In genomic region chr19:13839193-13839937, GRCh38 we compare ENCODE assay signal across 8 cellular contexts. TPM values are rescaled to one million over a fixed set of nuclear protein-coding genes. Genes with fewer than 3 reads are reported as not detected.
DNase-seq lines count a peak whose midpoint lies in the region; ATAC-seq, FAIRE-seq and TF ChIP-seq lines count a peak whose summit lies in the region.

No MANE protein-coding gene starts in this region.

- CTCF ChIA-PET in activated naive CD4-positive, alpha-beta T cell treated with anti-CD3 and anti-CD28 coated beads, Interleukin-2, amount 10 ng/mL, durations not matched to agents 7 days and 5 days (lab: Charles Lee): interaction anchor here (0.9 to 2.9 kb wide), 3 partner anchors 23 to 55 kb away, joined by 3 to 14 read pairs (median 4); no protein-coding TSS in a partner anchor

- H3K27ac Mint-ChIP-seq in activated naive CD4-positive, alpha-beta T cell treated with anti-CD3 and anti-CD28 coated beads, Interleukin-2, amount 10 ng/mL, durations not matched to agents 7 days and 5 days: peak overlapping the region; percentile 97

- peaks cover 23% of the 10 kb centered on the region for H3K4me1 ChIP-seq in cardiac muscle cell (ENCODE audit: low read depth)

- H3K4me1 Mint-ChIP-seq in activated naive CD4-positive, alpha-beta T cell treated with anti-CD3 and anti-CD28 coated beads, Interleukin-2, amount 10 ng/mL, durations not matched to agents 7 days and 5 days: peaks cover 76% of the 10 kb centered on the region

- peak; percentile 56 for TF ChIP-seq POLR2A in GM18505 (IDR thresholded peaks at IDR 0.05; ENCODE audit: borderline replicate concordance, extremely low read depth, insufficient read depth, insufficient read length)

- H3K27me3 Mint-ChIP-seq in activated naive CD4-positive, alpha-beta T cell treated with anti-CD3 and anti-CD28 coated beads, Interleukin-2, amount 10 ng/mL, durations not matched to agents 7 days and 5 days: no peaks in the 10 kb centered on the region

- H3K36me3 Mint-ChIP-seq in activated naive CD4-positive, alpha-beta T cell treated with anti-CD3 and anti-CD28 coated beads, Interleukin-2, amount 10 ng/mL, durations not matched to agents 7 days and 5 days: peaks cover 41% of the 10 kb centered on the region

- H3K36me3 ChIP-seq in SK-N-MC (ENCODE audit: insufficient read depth, low read length) (peaks cover 37% of the 10 kb centered on the region), cardiac muscle cell (peaks cover 3% of the 10 kb centered on the region)

- H3K9me3 ChIP-seq in SK-N-MC (ENCODE audit: low read depth, low read length): no peaks in the 10 kb centered on the region
- no peaks in the 10 kb centered on the region for H3K9me3 ChIP-seq in cardiac muscle cell (ENCODE audit: low read depth)

- intact Hi-C loops in sciatic nerve (cut with DNase I): no loop called here

- ATAC-seq in GM18505 (IDR thresholded peaks at IDR 0.05; ENCODE audit: unreplicated experiment) (peak; percentile 30), HG03039 (IDR thresholded peaks at IDR 0.05; ENCODE audit: unreplicated experiment) (peak; percentile 28), sciatic nerve (peak; percentile 75)

- DNase-seq in SK-N-MC (ENCODE audit: low read depth, low spot score) (no peak), cardiac muscle cell (ENCODE audit: low read depth in 1 of 2, low spot score in 1 of 2) (peak; percentile 36 to 86), sciatic nerve (ENCODE audit: low spot score) (peak; percentile 92), D721Med (ENCODE audit: insufficient read length, low spot score) (no peak), NCI-H446 treated with DMSO at 0.1 percent for 48 hours (lab: John Stamatoyannopoulos, UW) (no peak)
- DNase-seq in activated naive CD4-positive, alpha-beta T cell treated with anti-CD3 and anti-CD28 coated beads, Interleukin-2, amount 10 ng/mL, durations not matched to agents 7 days and 5 days: peak; percentile 89

- H3K27ac ChIP-seq in SK-N-MC (peak overlapping the region; percentile 91), cardiac muscle cell (no peak overlapping the region)

- peak overlapping the region; percentile 93 for H3K4me3 Mint-ChIP-seq in activated naive CD4-positive, alpha-beta T cell treated with anti-CD3 and anti-CD28 coated beads, Interleukin-2, amount 10 ng/mL, durations not matched to agents 7 days and 5 days

- peak overlapping the region; percentile 85 for H3K9ac ChIP-seq in SK-N-MC (ENCODE audit: insufficient read length)

- H3K4me3 ChIP-seq in SK-N-MC (peak overlapping the region; percentile 80), cardiac muscle cell (no peak overlapping the region)

- H3K9me3 Mint-ChIP-seq in activated naive CD4-positive, alpha-beta T cell treated with anti-CD3 and anti-CD28 coated beads, Interleukin-2, amount 10 ng/mL, durations not matched to agents 7 days and 5 days: no peaks in the 10 kb centered on the region

- no peaks in the 10 kb centered on the region for H3K27me3 ChIP-seq in cardiac muscle cell

- TF ChIP-seq CTCF in cardiac muscle cell (IDR thresholded peaks at IDR 0.05; ENCODE audit: low read depth, low read length) (no peak), D721Med (IDR thresholded peaks at IDR 0.05; ENCODE audit: insufficient read depth, missing control alignments) (no peak)

- FAIRE-seq in D721Med (lab: Jason Lieb, UNC): no peak

RNA-seq across cellular contexts. Expression of gene NANOS3, which starts 37.6 kb away (rescaled TPM):
- 0.39 and 2.0 TPM in 2 replicates for total RNA-seq in cardiac muscle cell
- polyA plus RNA-seq in cardiac muscle cell: 0.86 and 1.6 TPM in 2 replicates
- total RNA-seq in sciatic nerve: 1.4 TPM

RNA-seq across cellular contexts. Expression of gene ZSWIM4, which starts 44.1 kb away (rescaled TPM):
- 13.7 and 29.8 TPM in 2 replicates for total RNA-seq in cardiac muscle cell
- polyA plus RNA-seq in cardiac muscle cell: 13.0 and 19.6 TPM in 2 replicates
- total RNA-seq in sciatic nerve: 8.2 TPM

Comparison
In these comparisons a context has a peak if more than half of its experiments do, and no peak if none do; other contexts are left out.
1. DNase-seq: peak in activated naive CD4-positive, alpha-beta T cell treated with anti-CD3 and anti-CD28 coated beads, Interleukin-2, amount 10 ng/mL, durations not matched to agents 7 days and 5 days (single experiment), cardiac muscle cell (2 of 2) and sciatic nerve (single experiment); none in SK-N-MC (single experiment), D721Med (single experiment) and NCI-H446 treated with DMSO at 0.1 percent for 48 hours (single experiment).
2. Peak in every context shown above with its lines, with median percentiles within 50 percentile points of each other: ATAC-seq.